Comparison of ENCODE assay signal across 30 cellular contexts in the genomic region with DNA sequence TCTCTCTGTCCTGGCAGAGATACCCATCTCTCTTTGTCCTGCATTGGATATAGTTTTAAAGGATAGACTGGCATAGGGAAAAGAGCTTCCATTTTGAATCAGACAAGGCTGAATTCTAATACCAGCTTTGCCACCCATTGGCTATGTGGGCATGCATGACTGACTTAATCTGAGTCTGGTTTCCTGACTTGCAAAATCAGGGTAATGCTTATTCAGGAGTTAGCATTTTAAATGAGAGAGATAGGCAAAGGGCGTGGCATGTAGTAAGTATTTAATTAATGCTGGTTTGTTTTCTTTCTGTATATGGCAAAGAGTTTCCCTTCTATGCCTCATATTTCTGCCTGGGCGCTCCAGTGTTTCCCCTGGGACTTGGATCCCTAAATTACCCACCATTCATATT.
"Had no signal": no experiment of that assay in that cellular context is flagged by ENCODE, and none has a peak within 500 bp of the region (broad histone marks: within the 10 kb centered on the region; RNA-seq: fewer than 3 reads in every experiment).

No MANE protein-coding gene starts in this region.

- H3K9ac ChIP-seq: SK-N-SH had no signal

- H3K36me3 Mint-ChIP-seq: activated naive CD8-positive, alpha-beta T cell; brain had no signal

- H3K4me3 Mint-ChIP-seq: activated CD4-positive, alpha-beta memory T cell treated with anti-CD3 and anti-CD28 coated beads, Interleukin-2, amount 10 ng/mL, durations not matched to agents 7 days and 5 days; activated CD4-positive, alpha-beta T cell treated with anti-CD3 and anti-CD28 coated beads for 36 hours; activated naive CD4-positive, alpha-beta T cell treated with anti-CD3 and anti-CD28 coated beads for 36 hours; activated naive CD8-positive, alpha-beta T cell; activated T-helper 17 cell treated with anti-CD3 and anti-CD28 coated beads, Interleukin-2, amount 50 U/mL, for 72 hours; brain had no signal

- FAIRE-seq: astrocyte had no signal

- H3K4me3 ChIP-seq: SJCRH30 had no signal

- H3K27ac ChIP-seq: SJCRH30, VCaP had no signal

- H3K4me1 Mint-ChIP-seq: activated CD4-positive, alpha-beta memory T cell treated with anti-CD3 and anti-CD28 coated beads, Interleukin-2, amount 10 ng/mL, durations not matched to agents 7 days and 5 days; activated CD4-positive, alpha-beta T cell treated with anti-CD3 and anti-CD28 coated beads for 36 hours; activated T-helper 17 cell treated with anti-CD3 and anti-CD28 coated beads, Interleukin-2, amount 50 U/mL, for 72 hours; brain had no signal

- H3K27me3 Mint-ChIP-seq: activated CD4-positive, alpha-beta memory T cell treated with anti-CD3 and anti-CD28 coated beads, Interleukin-2, amount 10 ng/mL, durations not matched to agents 7 days and 5 days; activated CD4-positive, alpha-beta T cell treated with anti-CD3 and anti-CD28 coated beads for 36 hours; activated naive CD8-positive, alpha-beta T cell; activated T-helper 17 cell treated with anti-CD3 and anti-CD28 coated beads, Interleukin-2, amount 50 U/mL, for 72 hours; brain had no signal

- H3K4me2 ChIP-seq: SK-N-SH had no signal

- H3K9me3 ChIP-seq: SJCRH30, SK-N-SH had no signal

- DNase-seq: activated CD4-positive, alpha-beta memory T cell treated with anti-CD3 and anti-CD28 coated beads, Interleukin-2, amount 10 ng/mL, durations not matched to agents 7 days and 5 days; activated CD4-positive, alpha-beta T cell treated with anti-CD3 and anti-CD28 coated beads for 36 hours; activated CD4-positive, alpha-beta T cell treated with anti-CD3 and anti-CD28 coated beads, Interleukin-2, amount 50 U/mL, for 1 hour; activated gamma-delta T cell; activated naive CD4-positive, alpha-beta T cell treated with anti-CD3 and anti-CD28 coated beads for 36 hours; activated T-cell treated with anti-CD3 and anti-CD28 coated beads for 4 hours; activated T-cell treated with anti-CD3 and anti-CD28 coated beads, Interleukin-2, amount 50 U/mL, for 48 hours; amygdala; KG1; NCI-H1092; NCI-H1417 treated with DMSO at 0.1 percent for 48 hours; NCI-H1694; NCI-H2029; NCI-H2107; NCI-H2171 treated with DMSO at 0.1 percent for 48 hours; NCI-H226; NCI-H526; NCI-H82; OCI-M1; Right ventricle myocardium superior; RPMI8226; SJCRH30; SK-N-SH; T-helper 1 cell had no signal

- H3K9me3 Mint-ChIP-seq: activated naive CD4-positive, alpha-beta T cell treated with anti-CD3 and anti-CD28 coated beads for 36 hours; activated T-helper 17 cell treated with anti-CD3 and anti-CD28 coated beads, Interleukin-2, amount 50 U/mL, for 72 hours; brain had no signal

- ATAC-seq: activated CD4-positive, alpha-beta T cell treated with anti-CD3 and anti-CD28 coated beads for 36 hours; activated T-helper 17 cell treated with anti-CD3 and anti-CD28 coated beads, Interleukin-2, amount 50 U/mL, for 72 hours; Panc1 had no signal

- H3K27ac Mint-ChIP-seq: activated CD4-positive, alpha-beta memory T cell treated with anti-CD3 and anti-CD28 coated beads, Interleukin-2, amount 10 ng/mL, durations not matched to agents 7 days and 5 days; activated CD4-positive, alpha-beta T cell treated with anti-CD3 and anti-CD28 coated beads for 36 hours; activated naive CD4-positive, alpha-beta T cell treated with anti-CD3 and anti-CD28 coated beads for 36 hours; activated naive CD8-positive, alpha-beta T cell; activated T-helper 17 cell treated with anti-CD3 and anti-CD28 coated beads, Interleukin-2, amount 50 U/mL, for 72 hours; brain had no signal

- H3K36me3 ChIP-seq: SJCRH30 had no signal
